In the genomic region with DNA sequence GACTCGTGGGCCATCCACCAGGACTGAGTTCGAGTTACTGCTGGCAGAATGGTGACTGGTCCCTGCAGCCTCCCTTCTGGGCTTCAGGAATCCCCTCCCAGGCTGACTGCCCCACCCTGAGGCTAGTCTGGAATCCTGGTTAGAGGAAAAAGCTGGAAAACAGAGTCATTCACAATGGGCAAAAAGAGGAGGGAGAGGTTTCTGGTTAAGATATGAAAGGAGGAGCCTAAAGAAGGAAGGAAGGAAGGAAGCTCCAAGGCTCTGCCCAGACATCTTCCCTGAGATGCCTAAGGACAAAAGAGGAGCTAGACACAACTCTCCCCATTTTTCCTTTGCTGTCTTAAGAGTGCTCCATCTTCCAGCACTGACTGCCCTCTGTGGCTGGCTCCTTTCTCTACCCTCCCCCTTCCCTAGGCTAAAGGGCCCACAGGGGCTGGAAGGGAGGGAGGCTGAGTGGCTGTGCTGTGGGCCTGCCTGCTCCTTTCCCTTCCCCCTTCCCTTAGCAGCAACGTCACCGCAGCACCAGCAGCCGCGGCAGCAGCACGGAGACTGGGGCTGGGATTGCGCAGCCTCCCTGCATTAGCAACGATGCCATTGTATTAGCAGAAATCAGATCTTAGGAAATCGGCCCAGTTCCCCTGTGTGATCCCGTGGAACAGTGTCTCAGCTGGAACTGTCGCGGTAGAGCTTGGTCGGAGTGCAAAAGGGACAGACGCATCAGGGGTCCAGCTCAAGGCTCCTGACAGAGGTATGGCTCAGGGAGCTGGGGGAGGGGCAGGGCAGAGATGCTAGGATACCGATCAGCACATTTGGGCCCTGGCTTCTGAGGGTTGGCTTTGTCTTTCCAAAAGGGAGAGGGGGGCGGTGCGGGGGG, we compare ENCODE assay signal across 8 cellular contexts. TPM values are rescaled to one million over a fixed set of nuclear protein-coding genes. Genes with fewer than 3 reads are reported as not detected.
A peak's percentile ranks its signal among the peaks of the same experiment; 100 is the strongest.
DNase-seq lines count a peak whose midpoint lies in the region; ATAC-seq and TF ChIP-seq lines count a peak whose summit lies in the region.

No MANE protein-coding gene starts in this region.

- intact Hi-C loops in activated CD4-positive, alpha-beta T cell treated with anti-CD3 and anti-CD28 coated beads, Interleukin-2, amount 10 ng/mL, durations not matched to agents 24 days and 14 days (cut with micrococcal nuclease) = no loop called here

- no peak for DNase-seq in AG04450 (ENCODE audit: low read depth, low spot score)
- peak; percentile 61 to 81 for DNase-seq in SJSA1 (ENCODE audit: low read depth in 1 of 2, low spot score in 2 of 2)
- peak; percentile 80 for DNase-seq in foreskin melanocyte
- DNase-seq in neural crest cell (ENCODE audit: low read depth, low spot score) = peak; percentile 57
- DNase-seq in erythroblast (lab: John Stamatoyannopoulos, UW) = no peak
- DNase-seq in 8988T = no peak
- DNase-seq in activated CD4-positive, alpha-beta T cell treated with anti-CD3 and anti-CD28 coated beads, Interleukin-2, amount 10 ng/mL, durations not matched to agents 24 days and 14 days = no peak

- CTCF ChIA-PET in AG04450 (lab: Charles Lee) = interaction anchor here (0.7 to 4.6 kb wide), 7 partner anchors 9 to 57 kb away, joined by 3 to 27 read pairs (median 5); a partner anchor contains a TSS

- peak overlapping the region; percentile 92 for H3K4me3 Mint-ChIP-seq in neural crest cell
- H3K4me3 Mint-ChIP-seq in activated CD4-positive, alpha-beta T cell treated with anti-CD3 and anti-CD28 coated beads, Interleukin-2, amount 10 ng/mL, durations not matched to agents 24 days and 14 days = no peak overlapping the region

- POLR2A ChIA-PET in AG04450 (lab: Yijun Ruan, JAX) = interaction anchor here (0.6 to 3.0 kb wide), 7 partner anchors 9 to 49 kb away, joined by 3 to 24 read pairs (median 5); a partner anchor contains a TSS

- no peaks in the 10 kb centered on the region for H3K27me3 Mint-ChIP-seq in neural crest cell (ENCODE audit: low read depth)
- peaks cover 3% of the 10 kb centered on the region for H3K27me3 Mint-ChIP-seq in activated CD4-positive, alpha-beta T cell treated with anti-CD3 and anti-CD28 coated beads, Interleukin-2, amount 10 ng/mL, durations not matched to agents 24 days and 14 days

- H3K36me3 Mint-ChIP-seq in neural crest cell (ENCODE audit: low read depth) = no peaks in the 10 kb centered on the region
- no peaks in the 10 kb centered on the region for H3K36me3 Mint-ChIP-seq in activated CD4-positive, alpha-beta T cell treated with anti-CD3 and anti-CD28 coated beads, Interleukin-2, amount 10 ng/mL, durations not matched to agents 24 days and 14 days (ENCODE audit: low read depth)

- H3K9me3 ChIP-seq in AG04450 (ENCODE audit: control insufficient read depth, insufficient read depth, low read length) (no peaks in the 10 kb centered on the region), SJSA1 (replicated peaks) (no peaks in the 10 kb centered on the region)

- H3K27me3 ChIP-seq in AG04450 (ENCODE audit: control insufficient read depth, insufficient read depth, low read length) = no peaks in the 10 kb centered on the region
- no peaks in the 10 kb centered on the region for H3K27me3 ChIP-seq in SJSA1 (replicated peaks)

- H3K27ac Mint-ChIP-seq in neural crest cell (ENCODE audit: unreplicated experiment) = peak overlapping the region; percentile 99
- no peak overlapping the region for H3K27ac Mint-ChIP-seq in activated CD4-positive, alpha-beta T cell treated with anti-CD3 and anti-CD28 coated beads, Interleukin-2, amount 10 ng/mL, durations not matched to agents 24 days and 14 days

- peak overlapping the region; percentile 95 for H3K27ac ChIP-seq in AG04450 (ENCODE audit: low read depth, low read length)
- peak overlapping the region; percentile 55 for H3K27ac ChIP-seq in SJSA1

- peaks cover 35% of the 10 kb centered on the region for H3K4me1 Mint-ChIP-seq in neural crest cell
- no peaks in the 10 kb centered on the region for H3K4me1 Mint-ChIP-seq in activated CD4-positive, alpha-beta T cell treated with anti-CD3 and anti-CD28 coated beads, Interleukin-2, amount 10 ng/mL, durations not matched to agents 24 days and 14 days

- TF ChIP-seq CTCF in AG04450 (IDR thresholded peaks at IDR 0.05; ENCODE audit: low read depth, low read length) (no peak), neural crest cell (conservative IDR thresholded peaks at IDR 0.05) (no peak)

- H3K36me3 ChIP-seq in SJSA1 = 0 out of 2 replicates have a peak, but pooled peaks cover 2% of the 10 kb centered on the region

- H3K4me1 ChIP-seq in SJSA1 (replicated peaks) = peaks cover 22% of the 10 kb centered on the region

- H3K9me3 Mint-ChIP-seq in neural crest cell = no peaks in the 10 kb centered on the region
- H3K9me3 Mint-ChIP-seq in activated CD4-positive, alpha-beta T cell treated with anti-CD3 and anti-CD28 coated beads, Interleukin-2, amount 10 ng/mL, durations not matched to agents 24 days and 14 days = peaks cover 4% of the 10 kb centered on the region

- TF ChIP-seq POLR2A in erythroblast (IDR thresholded peaks at IDR 0.05; ENCODE audit: low read length) = no peak

- no peak for ATAC-seq in HG02884 (IDR thresholded peaks at IDR 0.05; ENCODE audit: unreplicated experiment)

- H3K4me3 ChIP-seq in AG04450 (ENCODE audit: low read depth, low read length) (peak overlapping the region; percentile 77), SJSA1 (peak overlapping the region; percentile 35)

RNA-seq across cellular contexts. Expression of a gene that starts 48.7 kb away (rescaled TPM):
- polyA plus RNA-seq in AG04450 (2011; rRNA removed) = 17.4 and 19.3 TPM in 2 replicates
- 81.7 and 106 TPM in 2 replicates for polyA minus RNA-seq in AG04450 (2011; rRNA and poly(A)+ RNA removed)
- total RNA-seq in SJSA1 (2014; rRNA removed; shearing (Covaris generic)) = 22.1 and 24.0 TPM in 2 replicates
- 17.4 and 20.1 TPM in 2 replicates for total RNA-seq in neural crest cell
- 6.9 and 7.9 TPM in 2 replicates for total RNA-seq in activated CD4-positive, alpha-beta T cell treated with anti-CD3 and anti-CD28 coated beads, Interleukin-2, amount 10 ng/mL, durations not matched to agents 24 days and 14 days

Comparison
In these comparisons a context has a peak if more than half of its experiments do, and no peak if none do; other contexts are left out.
1. DNase-seq: peak in SJSA1 (2 of 2), foreskin melanocyte (single experiment) and neural crest cell (single experiment); none in AG04450 (single experiment), erythroblast (0 of 2), 8988T (single experiment) and activated CD4-positive, alpha-beta T cell treated with anti-CD3 and anti-CD28 coated beads, Interleukin-2, amount 10 ng/mL, durations not matched to agents 24 days and 14 days (single experiment).